Comparison of ENCODE assay signal across 1 cellular context in genomic region chr21:32412162-32412997, GRCh38.
A peak's percentile ranks its signal among the peaks of the same experiment; 100 is the strongest.
TF ChIP-seq lines count a peak whose summit lies in the region.

Gene EVA1C, plus strand, starts transcription at chr21:32412706. Its CDS starts 148 bp downstream, at chr21:32412854.

TF ChIP-seq in H1, 55 proteins besides CTCF, POLR2A, EP300 and RAD21:
- TF ChIP-seq YY1 (IDR thresholded peaks at IDR 0.05; ENCODE audit: low read depth, low read length) (no peak), ASH2L (IDR thresholded peaks at IDR 0.05; ENCODE audit: low read length) (peak; percentile 58), SAP30 (IDR thresholded peaks at IDR 0.05; ENCODE audit: insufficient read depth, insufficient replicate concordance, low read length) (no peak), BCL11A (IDR thresholded peaks at IDR 0.05; ENCODE audit: low read depth in 2 of 2, low read length in 2 of 2) (no peak), NANOG (IDR thresholded peaks at IDR 0.05; ENCODE audit: insufficient read depth, low read depth, low read length, poor library complexity, severe bottlenecking) (no peak), KDM1A (IDR thresholded peaks at IDR 0.05; ENCODE audit: borderline replicate concordance, low read length) (no peak), BRCA1 (IDR thresholded peaks at IDR 0.05; ENCODE audit: low read depth, low read length) (no peak), CHD1 (IDR thresholded peaks at IDR 0.05; ENCODE audit: low read depth, low read length) (no peak), FOSL1 (IDR thresholded peaks at IDR 0.05; ENCODE audit: insufficient read depth, low read depth, low read length) (no peak), CREB1 (IDR thresholded peaks at IDR 0.05) (no peak), GABPA (IDR thresholded peaks at IDR 0.05; ENCODE audit: borderline replicate concordance, insufficient read depth, low read length) (peak; percentile 43; the same call in 1 of the 2 replicates), SIX5 (IDR thresholded peaks at IDR 0.05; ENCODE audit: low read depth, low read length) (no peak), POLR2AphosphoS5 (IDR thresholded peaks at IDR 0.05; ENCODE audit: low read depth, low read length) (no peak), POU5F1 (IDR thresholded peaks at IDR 0.05; ENCODE audit: low read depth, low read length) (no peak), JUN (IDR thresholded peaks at IDR 0.05; ENCODE audit: low read depth, low read length) (no peak), E2F6 (IDR thresholded peaks at IDR 0.05) (peak; percentile 83), SP2 (IDR thresholded peaks at IDR 0.05; ENCODE audit: low read length) (no peak), SP4 (IDR thresholded peaks at IDR 0.05; ENCODE audit: low read length) (no peak), GTF2F1 (IDR thresholded peaks at IDR 0.05; ENCODE audit: borderline replicate concordance, low read depth, low read length) (peak; percentile 5; the same call in 1 of the 2 replicates), MAX (IDR thresholded peaks at IDR 0.05) (peak; percentile 91), SUZ12 (IDR thresholded peaks at IDR 0.05; ENCODE audit: low read length) (peak; percentile 0; the same call in 1 of the 2 replicates), TCF12 (IDR thresholded peaks at IDR 0.05; ENCODE audit: low read depth, low read length) (no peak), HDAC2 (IDR thresholded peaks at IDR 0.05; ENCODE audit: borderline replicate concordance in 1 of 2, low read depth in 2 of 2, low read length in 2 of 2) (peak in 1 of 2 experiments; percentile 29; a peak in 2 of 4 replicates), CHD7 (IDR thresholded peaks at IDR 0.05; ENCODE audit: insufficient replicate concordance, low read length) (no peak), CTBP2 (IDR thresholded peaks at IDR 0.05; ENCODE audit: borderline replicate concordance, insufficient read depth, insufficient read length, low read length) (no peak), KDM5A (IDR thresholded peaks at IDR 0.05; ENCODE audit: low read length) (no peak), JUND (IDR thresholded peaks at IDR 0.05; ENCODE audit: low read length) (no peak), KDM4A (IDR thresholded peaks at IDR 0.05; ENCODE audit: low read depth, low read length, severe bottlenecking) (peak; percentile 93), EZH2 (IDR thresholded peaks at IDR 0.05; ENCODE audit: low read depth, low read length, severe bottlenecking) (peak; percentile 37), TAF1 (IDR thresholded peaks at IDR 0.05; ENCODE audit: low read depth, low read length) (no peak), CBX5 (IDR thresholded peaks at IDR 0.05; ENCODE audit: low read depth, low read length) (no peak), CBX8 (IDR thresholded peaks at IDR 0.05; ENCODE audit: borderline replicate concordance, low read depth, low read length) (no peak)
